In genomic region chr3:148439254-148439822, GRCh38 we compare ENCODE assay signal across 20 cellular contexts.
DNase-seq lines count a peak whose midpoint lies in the region; ATAC-seq lines count a peak whose summit lies in the region.
"Had no signal": no experiment of that assay in that cellular context is flagged by ENCODE, and none has a peak within 500 bp of the region (broad histone marks: within the 10 kb centered on the region; RNA-seq: fewer than 3 reads in every experiment).

No MANE protein-coding gene starts in this region.

- H2BK5ac ChIP-seq in neuronal stem cell (ENCODE audit: low read length) = no peak overlapping the region

- H3K27ac Mint-ChIP-seq in activated CD8-positive, alpha-beta memory T cell treated with anti-CD3 and anti-CD28 coated beads, Interleukin-2, amount 10 ng/mL, durations not matched to agents 7 days and 5 days = no peak overlapping the region
- H3K27ac Mint-ChIP-seq: naive thymus-derived CD4-positive, alpha-beta T cell had no signal

- peak; percentile 29 for DNase-seq in neuronal stem cell (ENCODE audit: low spot score)
- DNase-seq in activated CD8-positive, alpha-beta memory T cell treated with anti-CD3 and anti-CD28 coated beads, Interleukin-2, amount 10 ng/mL, durations not matched to agents 7 days and 5 days = no peak
- DNase-seq in activated naive CD4-positive, alpha-beta T cell treated with anti-CD3 and anti-CD28 coated beads, Interleukin-2, amount 50 U/mL, for 16 hours = no peak
- no peak for DNase-seq in NCI-H1105 treated with DMSO at 0.1 percent for 48 hours (lab: John Stamatoyannopoulos, UW)
- DNase-seq: activated CD4-positive, CD25-positive, alpha-beta regulatory T cell treated with anti-CD3 and anti-CD28 coated beads, Interleukin-2, amount 50 U/mL, for 72 hours; activated CD8-positive, alpha-beta memory T cell treated with anti-CD3 and anti-CD28 coated beads, Interleukin-2, amount 50 U/mL, for 4 hours; aorta; COR-L47; GOT3; heart right ventricle; IMR-90; mammary epithelial cell; naive thymus-derived CD4-positive, alpha-beta T cell; NCI-H2081; SIG-M5 had no signal

- H3K14ac ChIP-seq in neuronal stem cell (ENCODE audit: low read length) = no peak overlapping the region

- no peak overlapping the region for H3K27ac ChIP-seq in neuronal stem cell (replicated peaks; ENCODE audit: low read length)
- H3K27ac ChIP-seq: heart right ventricle, thoracic aorta had no signal

- H4K91ac ChIP-seq in neuronal stem cell (ENCODE audit: low read depth, low read length, poor library complexity) = no peak overlapping the region

- H3K4me3 Mint-ChIP-seq in activated CD8-positive, alpha-beta memory T cell treated with anti-CD3 and anti-CD28 coated beads, Interleukin-2, amount 10 ng/mL, durations not matched to agents 7 days and 5 days = no peak overlapping the region
- H3K4me3 Mint-ChIP-seq: naive thymus-derived CD4-positive, alpha-beta T cell; T-helper 2 cell treated with Interferon-gamma antibody and Interleukin-4, amounts not matched to agents 5 μg/mL and 100 μg/mL, for 36 hours had no signal

- H3K9ac ChIP-seq in neuronal stem cell (ENCODE audit: low read depth, low read length, poor library complexity) = no peak overlapping the region

- peaks cover 0 to 3% of the 10 kb centered on the region in 2 donors for H3K9me3 ChIP-seq in neuronal stem cell (replicated peaks in 1 of 2; ENCODE audit: control insufficient read depth in 2 of 2, insufficient read depth in 1 of 2, low read depth in 1 of 2, low read length in 2 of 2)
- H3K9me3 ChIP-seq: thoracic aorta had no signal

- H2BK15ac ChIP-seq in neuronal stem cell (ENCODE audit: low read length) = no peak overlapping the region

- peaks cover 5 to 10% of the 10 kb centered on the region in 2 donors for H3K4me1 ChIP-seq in neuronal stem cell (ENCODE audit: control insufficient read depth in 2 of 2, insufficient read depth in 1 of 2, low read depth in 1 of 2, low read length in 2 of 2)
- H3K4me1 ChIP-seq: heart right ventricle had no signal

- no peaks in the 10 kb centered on the region for H3K36me3 Mint-ChIP-seq in activated CD8-positive, alpha-beta memory T cell treated with anti-CD3 and anti-CD28 coated beads, Interleukin-2, amount 10 ng/mL, durations not matched to agents 7 days and 5 days

- H3K4me1 Mint-ChIP-seq in activated CD8-positive, alpha-beta memory T cell treated with anti-CD3 and anti-CD28 coated beads, Interleukin-2, amount 10 ng/mL, durations not matched to agents 7 days and 5 days = no peaks in the 10 kb centered on the region
- H3K4me1 Mint-ChIP-seq: naive thymus-derived CD4-positive, alpha-beta T cell had no signal

- no peak overlapping the region for H3K4me2 ChIP-seq in neuronal stem cell (ENCODE audit: insufficient read depth, low read length, poor library complexity, severe bottlenecking)

- no peaks in the 10 kb centered on the region for H3K79me1 ChIP-seq in neuronal stem cell (ENCODE audit: low read depth, low read length)

- H4K8ac ChIP-seq in neuronal stem cell (ENCODE audit: low read depth, low read length) = no peak overlapping the region

- H3K23ac ChIP-seq in neuronal stem cell (ENCODE audit: low read depth, low read length, poor library complexity) = no peak overlapping the region

- WGBS in neuronal stem cell (ENCODE audit: extremely low coverage in 2 of 2, insufficient read length in 2 of 2, insufficient replicate concordance in 1 of 2), 2 donors = no CpG with 5 or more reads among the region's 3 CpGs

- H3K4ac ChIP-seq in neuronal stem cell (ENCODE audit: low read length) = no peak overlapping the region

- no peak overlapping the region for H2BK12ac ChIP-seq in neuronal stem cell (ENCODE audit: low read length)

- H2BK120ac ChIP-seq in neuronal stem cell (ENCODE audit: low read depth, low read length) = no peak overlapping the region

- peak; percentile 74 for ATAC-seq in GM19351 (IDR thresholded peaks at IDR 0.05; ENCODE audit: unreplicated experiment)
- ATAC-seq in GM21786 (IDR thresholded peaks at IDR 0.05; ENCODE audit: unreplicated experiment) = peak; percentile 55
- peak; percentile 53 for ATAC-seq in HG03521 (IDR thresholded peaks at IDR 0.05; ENCODE audit: unreplicated experiment)
- no peak for ATAC-seq in activated CD8-positive, alpha-beta memory T cell treated with anti-CD3 and anti-CD28 coated beads, Interleukin-2, amount 10 ng/mL, durations not matched to agents 7 days and 5 days
- ATAC-seq: heart right ventricle; naive thymus-derived CD4-positive, alpha-beta T cell had no signal

- H3K9me3 Mint-ChIP-seq in activated CD8-positive, alpha-beta memory T cell treated with anti-CD3 and anti-CD28 coated beads, Interleukin-2, amount 10 ng/mL, durations not matched to agents 7 days and 5 days (ENCODE audit: low read depth) = peaks cover 3% of the 10 kb centered on the region

- H2AFZ ChIP-seq in neuronal stem cell (ENCODE audit: low read length) = peak overlapping the region; percentile 73

- H3K18ac ChIP-seq in neuronal stem cell (ENCODE audit: low read length) = no peak overlapping the region

- H3K36me3 ChIP-seq in neuronal stem cell (replicated peaks in 1 of 2; ENCODE audit: control insufficient read depth in 2 of 2, insufficient read depth in 2 of 2, low read length in 2 of 2) = no peaks in the 10 kb centered on the region
- H3K36me3 ChIP-seq: heart right ventricle, thoracic aorta had no signal

- no peaks in the 10 kb centered on the region for H3K27me3 Mint-ChIP-seq in activated CD8-positive, alpha-beta memory T cell treated with anti-CD3 and anti-CD28 coated beads, Interleukin-2, amount 10 ng/mL, durations not matched to agents 7 days and 5 days
- H3K27me3 Mint-ChIP-seq: naive thymus-derived CD4-positive, alpha-beta T cell had no signal

- no peak overlapping the region for H2AK5ac ChIP-seq in neuronal stem cell (ENCODE audit: low read depth, low read length)

- H3K4me3 ChIP-seq in neuronal stem cell (ENCODE audit: low read length in 2 of 2) = no peak overlapping the region
- H3K4me3 ChIP-seq: heart right ventricle, thoracic aorta had no signal

- H3K27me3 ChIP-seq in neuronal stem cell (ENCODE audit: control insufficient read depth in 3 of 3, insufficient read depth in 3 of 3, low read depth in 1 of 3, low read length in 3 of 3) = no peaks in the 10 kb centered on the region
- H3K27me3 ChIP-seq: heart right ventricle had no signal

- CTCF ChIA-PET in activated CD8-positive, alpha-beta memory T cell treated with anti-CD3 and anti-CD28 coated beads, Interleukin-2, amount 10 ng/mL, durations not matched to agents 7 days and 5 days (lab: Charles Lee) = no interaction called here
